ENCODE assay signal across 8 cellular contexts in the genomic region with DNA sequence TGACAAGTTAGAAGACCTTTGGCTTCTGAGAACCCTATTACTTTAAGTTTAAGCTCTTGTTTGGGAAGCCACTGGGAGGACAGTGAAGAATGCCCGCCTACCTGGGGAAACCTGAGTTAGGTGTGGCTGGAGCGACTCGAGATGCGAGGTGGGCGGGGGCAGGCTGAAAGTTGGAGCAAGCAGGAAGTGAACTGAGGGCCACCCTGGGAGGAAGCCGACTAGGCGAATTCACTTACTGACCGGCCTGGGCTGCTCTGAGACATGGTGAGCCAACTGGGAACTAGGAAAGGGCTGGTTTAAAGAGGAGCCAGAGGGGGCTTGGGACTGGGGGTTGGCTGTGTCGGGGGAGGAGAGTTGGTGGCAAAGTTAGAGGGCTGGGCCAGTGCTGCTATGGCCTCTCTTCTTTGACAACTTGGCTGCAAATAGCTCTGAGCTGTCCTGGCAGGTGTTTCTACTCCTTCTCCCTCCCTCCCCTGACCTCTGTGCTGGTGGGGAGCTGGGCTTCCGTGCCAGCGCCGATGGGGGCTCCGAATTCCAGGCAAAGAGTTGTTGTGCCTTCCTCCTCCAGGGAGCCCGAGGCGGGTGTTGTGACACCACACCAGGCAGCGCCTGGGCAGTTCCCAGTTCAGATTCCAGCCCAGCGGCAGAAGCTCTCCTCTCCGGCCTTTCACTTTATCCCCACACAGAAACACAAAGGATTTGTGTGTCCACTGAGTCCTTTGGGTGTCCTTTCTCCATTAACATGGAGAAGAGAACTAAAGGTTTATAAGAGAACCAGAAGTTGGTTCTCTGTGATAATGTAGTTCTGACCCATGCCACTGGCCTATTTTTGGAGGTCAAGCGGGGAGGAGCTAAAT. TPM values are rescaled to one million over a fixed set of nuclear protein-coding genes. Genes with fewer than 3 reads are reported as not detected.
DNase-seq lines count a peak whose midpoint lies in the region; ATAC-seq, FAIRE-seq and TF ChIP-seq lines count a peak whose summit lies in the region.

A gene (plus strand): TSS at position 201 of the 857 bp plus-strand sequence. CDS start 61 bp downstream, at position 262.

- H3K36me3 ChIP-seq in ovary: no peaks in the 10 kb centered on the region

- H3K4me1 ChIP-seq in ovary (ENCODE audit: insufficient read depth): no peaks in the 10 kb centered on the region

- H3K9me3 ChIP-seq in ovary: no peaks in the 10 kb centered on the region

- peak within 1 kb of the TSS in 1 of 2 donors; percentile 22 for H3K27ac ChIP-seq in ovary

- no peak for TF ChIP-seq EP300 in ovary (IDR thresholded peaks at IDR 0.05)

- TF ChIP-seq POLR2A in ovary (IDR thresholded peaks at IDR 0.05): no peak

- TF ChIP-seq CTCF in ovary (IDR thresholded peaks at IDR 0.05): no peak

- no peak for FAIRE-seq in urothelium cell line (lab: Jason Lieb, UNC)

- intact Hi-C loops in ovary (cut with DNase I): no loop called here

- peak within 1 kb of the TSS; percentile 31 for H3K4me3 ChIP-seq in ovary

- ATAC-seq in GM21825 (IDR thresholded peaks at IDR 0.05; ENCODE audit: unreplicated experiment): peak; percentile 60

- in situ Hi-C loops in G401 (cut with HindIII; ENCODE audit: low sequenced_read_pairs): no loop called here

- WGBS in ovary, 3 donors: 42 to 47% (median 44%) methylated on average over 19 of the region's 19 CpGs

- H3K27me3 ChIP-seq in ovary: no peaks in the 10 kb centered on the region

- DNase-seq in G401 (ENCODE audit: low spot score): no peak
- peak; percentile 86 for DNase-seq in NCI-H510A treated with DMSO at 0.1 percent for 48 hours (lab: John Stamatoyannopoulos, UW)
- DNase-seq in activated T-cell treated with anti-CD3 and anti-CD28 coated beads for 4 hours: peak; percentile 41
- peak; percentile 64 for DNase-seq in foreskin melanocyte
- no peak for DNase-seq in ovary
- DNase-seq in urothelium cell line (ENCODE audit: low spot score): peak; percentile 62
- DNase-seq in cortex of kidney (lab: John Stamatoyannopoulos, UW): no peak

RNA-seq across cellular contexts. Expression of the gene that starts here (rescaled TPM):
- total RNA-seq in G401 (2014; rRNA removed; shearing (Covaris generic)): 69.9 and 73.2 TPM in 2 replicates
- total RNA-seq in ovary: 10 to 100 TPM in 5 of 7 donors, 1 to 10 TPM in 2; 5.9 to 58.4 (median 14.0) TPM
- polyA plus RNA-seq in ovary: 10 to 100 TPM; 25.5 to 54.3 TPM

Comparison
In these comparisons a context has a peak if more than half of its experiments do, and no peak if none do; other contexts are left out.
1. DNase-seq: peak in NCI-H510A treated with DMSO at 0.1 percent for 48 hours (single experiment), activated T-cell treated with anti-CD3 and anti-CD28 coated beads for 4 hours (single experiment), foreskin melanocyte (single experiment) and urothelium cell line (single experiment); none in G401 (single experiment), ovary (0 of 5) and cortex of kidney (single experiment).